ENCODE assay signal across 13 cellular contexts in the genomic region with DNA sequence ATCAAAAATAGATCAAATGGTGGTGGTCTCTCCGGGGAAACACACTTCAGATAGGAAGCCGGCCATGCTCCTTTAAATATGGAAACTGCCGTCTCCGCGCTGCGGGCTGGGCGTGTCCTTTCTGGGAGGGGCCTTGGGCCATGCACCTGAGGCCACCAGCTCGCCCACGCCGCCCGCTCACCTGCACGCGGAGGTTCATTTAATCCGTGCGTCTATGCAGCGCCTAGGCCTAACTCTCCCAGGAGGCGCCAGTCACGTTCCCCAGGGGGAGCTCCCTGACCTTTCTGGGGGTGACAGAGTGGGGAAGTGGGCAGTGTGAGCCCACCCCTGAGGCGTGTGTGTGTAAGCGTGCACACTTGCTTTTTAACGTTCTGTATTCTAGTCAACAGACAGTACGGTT.
"Had no signal": no experiment of that assay in that cellular context is flagged by ENCODE, and none has a peak within 500 bp of the region (broad histone marks: within the 10 kb centered on the region; RNA-seq: fewer than 3 reads in every experiment).

No MANE protein-coding gene starts in this region.

- H3K4me1 Mint-ChIP-seq: endodermal cell, immature natural killer cell had no signal

- DNase-seq: effector CD4-positive, alpha-beta T cell; endodermal cell; erythroblast; foreskin keratinocyte; immature natural killer cell; mesendoderm; naive thymus-derived CD8-positive, alpha-beta T cell; right cardiac atrium; small intestine; stimulated activated CD4-positive, alpha-beta T cell treated with anti-CD3 and anti-CD28 coated beads, Interleukin-2, amount 100 ng/mL, for 48 hours; stimulated activated naive CD4-positive, alpha-beta T cell treated with Interleukin-2 at 50 U/mL for 16 hours; trophoblast cell had no signal

- H3K27ac ChIP-seq: foreskin keratinocyte, uterus had no signal

- H3K4me3 ChIP-seq: uterus had no signal

- H3K9me3 ChIP-seq: uterus had no signal

- H3K4me1 ChIP-seq: foreskin keratinocyte, uterus had no signal

- H3K4me3 Mint-ChIP-seq: endodermal cell; immature natural killer cell; naive thymus-derived CD8-positive, alpha-beta T cell had no signal

- ATAC-seq: foreskin keratinocyte; naive thymus-derived CD8-positive, alpha-beta T cell had no signal

- H3K36me3 Mint-ChIP-seq: immature natural killer cell had no signal

- H3K9me3 Mint-ChIP-seq: endodermal cell; immature natural killer cell; naive thymus-derived CD8-positive, alpha-beta T cell had no signal

- H3K27me3 ChIP-seq: foreskin keratinocyte, uterus had no signal

- H3K36me3 ChIP-seq: uterus had no signal

- H3K27ac Mint-ChIP-seq: endodermal cell; immature natural killer cell; naive thymus-derived CD8-positive, alpha-beta T cell had no signal
